8 cellular contexts compared by ENCODE assay signal in genomic region chr17:75031972-75032895, GRCh38. TPM values are rescaled to one million over a fixed set of nuclear protein-coding genes. Genes with fewer than 3 reads are reported as not detected.
A peak's percentile ranks its signal among the peaks of the same experiment; 100 is the strongest.
DNase-seq lines count a peak whose midpoint lies in the region; ATAC-seq, FAIRE-seq and TF ChIP-seq lines count a peak whose summit lies in the region.

No MANE protein-coding gene starts in this region.

- H4K91ac ChIP-seq in H1 (replicated peaks; ENCODE audit: insufficient read length, low read length), result no peak overlapping the region

- no peak overlapping the region for H4K8ac ChIP-seq in H1 (ENCODE audit: extremely low read depth, insufficient read depth, low read length)

- no peak for FAIRE-seq in H1 (lab: Jason Lieb, UNC)

- H3K56ac ChIP-seq in H1 (replicated peaks; ENCODE audit: insufficient read length, low read depth, low read length), result no peak overlapping the region

- H3K27ac Mint-ChIP-seq in activated CD4-positive, alpha-beta memory T cell treated with anti-CD3 and anti-CD28 coated beads for 36 hours, result no peak overlapping the region
- H3K27ac Mint-ChIP-seq in memory B cell, result peak overlapping the region; percentile 58

- no peak for TF ChIP-seq CTCF in H1 (IDR thresholded peaks at IDR 0.05; ENCODE audit: control extremely low read depth in 1 of 3, insufficient read depth in 1 of 3, low read depth in 1 of 3, low read length in 3 of 3)

- H3K79me2 ChIP-seq in H1 (ENCODE audit: control insufficient read depth in 1 of 2, insufficient read depth in 2 of 2, low read length in 2 of 2), result no peaks in the 10 kb centered on the region

- H3K27me3 ChIP-seq in H1 (replicated peaks in 1 of 4; ENCODE audit: control insufficient read depth in 3 of 4, extremely low read depth in 1 of 4, insufficient read depth in 3 of 4, low read length in 3 of 4), result no peaks in the 10 kb centered on the region

- H3K4me1 Mint-ChIP-seq in activated CD4-positive, alpha-beta memory T cell treated with anti-CD3 and anti-CD28 coated beads for 36 hours (ENCODE audit: low read depth), result peaks cover 46% of the 10 kb centered on the region
- H3K4me1 Mint-ChIP-seq in memory B cell, result peaks cover 26% of the 10 kb centered on the region

- no peak overlapping the region for H3K14ac ChIP-seq in H1 (ENCODE audit: insufficient read length)

- no peak overlapping the region for H2BK15ac ChIP-seq in H1 (ENCODE audit: low read length)

- DNase-seq in A172 (ENCODE audit: low spot score) (peak; percentile 93), H4 (ENCODE audit: low spot score) (peak; percentile 93), NCI-H510A treated with DMSO at 0.1 percent for 48 hours (lab: John Stamatoyannopoulos, UW) (peak; percentile 83), H1 (ENCODE audit: low read depth in 1 of 2, low spot score in 2 of 2) (peak in 1 of 2 experiments; percentile 59), memory B cell (ENCODE audit: low spot score in 2 of 2) (peak; percentile 29 to 61), foreskin melanocyte (no peak)
- DNase-seq in activated CD4-positive, alpha-beta memory T cell treated with anti-CD3 and anti-CD28 coated beads for 36 hours, result peak; percentile 77
- peak; percentile 26 for DNase-seq in stimulated activated CD8-positive, alpha-beta memory T cell treated with anti-CD3 and anti-CD28 coated beads, Interleukin-12 subunit alpha, Interleukin-12 subunit beta, amount 100 ng/mL, for 1 hour (ENCODE audit: low read depth)

- peak overlapping the region; percentile 42 to 67 for H3K4me2 ChIP-seq in H1 (ENCODE audit: insufficient read depth in 1 of 2, low read depth in 2 of 2, low read length in 2 of 2)

- no peak for TF ChIP-seq RAD21 in H1 (IDR thresholded peaks at IDR 0.05 in 1 of 2, conservative IDR thresholded peaks at IDR 0.05 in 1 of 2; ENCODE audit: low read depth in 2 of 2, low read length in 2 of 2)

- H3K4me3 Mint-ChIP-seq in activated CD4-positive, alpha-beta memory T cell treated with anti-CD3 and anti-CD28 coated beads for 36 hours, result peak overlapping the region; percentile 69
- peak overlapping the region; percentile 94 for H3K4me3 Mint-ChIP-seq in memory B cell

- POLR2A ChIA-PET in activated CD4-positive, alpha-beta memory T cell treated with anti-CD3 and anti-CD28 coated beads for 36 hours (lab: Charles Lee), result interaction anchor here (1.1 kb wide), 1 partner anchor 20 kb away, joined by 3 read pairs; the partner anchor contains the start of gene MRPL58
- POLR2A ChIA-PET in H1 (lab: Charles Lee; ENCODE audit: partially characterized antibody), result interaction anchor here (0.9 to 2.2 kb wide), 6 partner anchors 9 to 65 kb away, joined by 3 to 11 read pairs (median 4); partner anchors contain the start of gene MRPL58

- H3K18ac ChIP-seq in H1 (ENCODE audit: extremely low read depth, low read length), result no peak overlapping the region

- no peak overlapping the region for H2BK120ac ChIP-seq in H1 (replicated peaks; ENCODE audit: low read depth, low read length)

- H3K23ac ChIP-seq in H1 (ENCODE audit: insufficient read length), result no peak overlapping the region

- H4K20me1 ChIP-seq in H1 (replicated peaks in 1 of 2; ENCODE audit: control insufficient read depth in 1 of 2, insufficient read depth in 2 of 2, low read length in 2 of 2), result no peaks in the 10 kb centered on the region

- no peak overlapping the region for H3K27ac ChIP-seq in H1 (ENCODE audit: low read depth, low read length)

- CTCF ChIA-PET in activated CD4-positive, alpha-beta memory T cell treated with anti-CD3 and anti-CD28 coated beads for 36 hours (lab: Charles Lee), result interaction anchor here (0.6 to 2.3 kb wide), 5 partner anchors 14 to 81 kb away, joined by 3 to 15 read pairs (median 7); partner anchors contain the start of gene MRPL58
- CTCF ChIA-PET in H1 (lab: Charles Lee; ENCODE audit: partially characterized antibody), result interaction anchor here (0.6 to 2.3 kb wide), 12 partner anchors 9 to 393 kb away, joined by 3 to 22 read pairs (median 4); no protein-coding TSS in a partner anchor

- peaks cover 6 to 8% of the 10 kb centered on the region in 2 experiments for H3K9me3 ChIP-seq in H1 (ENCODE audit: insufficient read depth in 2 of 2, low read depth in 1 of 2, low read length in 1 of 2)

- H3K79me1 ChIP-seq in H1 (ENCODE audit: low read depth, low read length), result no peaks in the 10 kb centered on the region

- TF ChIP-seq EP300 in H1 (IDR thresholded peaks at IDR 0.05; ENCODE audit: borderline replicate concordance in 1 of 2, low read depth in 2 of 2, low read length in 2 of 2), result no peak

- H3K4ac ChIP-seq in H1 (replicated peaks; ENCODE audit: insufficient read length, low read depth, low read length), result no peak overlapping the region

- peaks cover 3 to 10% (median 7%) of the 10 kb centered on the region in 4 experiments; a peak in 5 of 7 replicates for H3K4me1 ChIP-seq in H1 (replicated peaks in 1 of 4; ENCODE audit: control insufficient read depth in 3 of 4, insufficient read depth in 4 of 4, low read length in 3 of 4)

- 74% methylated on average over 11 of the region's 15 CpGs; no CpG with 5 or more reads in 1 of the 2 experiments for WGBS in H1 (ENCODE audit: extremely low coverage in 1 of 2, insufficient coverage in 1 of 2, insufficient read length in 1 of 2, insufficient replicate concordance in 2 of 2, low coverage in 1 of 2, low lambda C conversion rate in 2 of 2, missing lambda C conversion rate in 1 of 2), 2 experiments

- peaks cover 4% of the 10 kb centered on the region for H3K27me3 Mint-ChIP-seq in activated CD4-positive, alpha-beta memory T cell treated with anti-CD3 and anti-CD28 coated beads for 36 hours
- H3K27me3 Mint-ChIP-seq in memory B cell, result no peaks in the 10 kb centered on the region

- TF ChIP-seq POLR2A in H1 (IDR thresholded peaks at IDR 0.05; ENCODE audit: control extremely low read depth in 1 of 2, low read depth in 2 of 2, low read length in 2 of 2), result no peak

- ATAC-seq in memory B cell (ENCODE audit: low read depth), result peak; percentile 50

- peak overlapping the region; percentile 50; the same call in 1 of the 2 replicates for H2BK12ac ChIP-seq in H1 (ENCODE audit: low read depth, low read length)

- H3K4me3 ChIP-seq in H1 (ENCODE audit: extremely low read depth in 1 of 4, insufficient read depth in 2 of 4, low read depth in 3 of 4, low read length in 4 of 4), result peak overlapping the region in 3 of 4 experiments; percentile 82 to 98 (median 93); a peak in 6 of 8 replicates

- H3K36me3 ChIP-seq in H1 (ENCODE audit: control insufficient read depth in 2 of 4, insufficient read depth in 4 of 4, low read length in 3 of 4), result no peaks in the 10 kb centered on the region

- no peak overlapping the region; the same call in 1 of the 2 replicates for H2BK5ac ChIP-seq in H1 (ENCODE audit: low read depth, low read length)

- peaks cover 4% of the 10 kb centered on the region for H3K9me3 Mint-ChIP-seq in activated CD4-positive, alpha-beta memory T cell treated with anti-CD3 and anti-CD28 coated beads for 36 hours
- H3K9me3 Mint-ChIP-seq in memory B cell, result peaks cover 3% of the 10 kb centered on the region

- H4K5ac ChIP-seq in H1 (ENCODE audit: insufficient read length, low read depth, low read length), result no peak overlapping the region

- H3K36me3 Mint-ChIP-seq in activated CD4-positive, alpha-beta memory T cell treated with anti-CD3 and anti-CD28 coated beads for 36 hours, result peaks cover 5% of the 10 kb centered on the region
- no peaks in the 10 kb centered on the region for H3K36me3 Mint-ChIP-seq in memory B cell

- H3K23me2 ChIP-seq in H1 (ENCODE audit: low read depth, low read length), result no peaks in the 10 kb centered on the region

- H2BK20ac ChIP-seq in H1 (ENCODE audit: low read length), result no peak overlapping the region

- intact Hi-C loops in activated CD4-positive, alpha-beta memory T cell treated with anti-CD3 and anti-CD28 coated beads for 36 hours (cut with micrococcal nuclease), result loop anchor here (2.0 to 10.0 kb wide), 5 partner anchors 19 to 373 kb away; partner anchors contain the start of genes GGA3, GRB2, MRPL58 and MRPS7

- H2AFZ ChIP-seq in H1 (ENCODE audit: low read length), result peak overlapping the region; percentile 68

- H3K9ac ChIP-seq in H1 (replicated peaks in 1 of 4; ENCODE audit: extremely low read depth in 1 of 4, low read depth in 3 of 4, low read length in 3 of 4), result no peak overlapping the region; a peak in 3 of 7 replicates

- H2AK5ac ChIP-seq in H1 (ENCODE audit: low read depth, low read length), result no peak overlapping the region

RNA-seq across cellular contexts. Expression of gene ATP5PD, which starts 14.5 kb away (rescaled TPM):
- 488 and 584 TPM in 2 replicates for total RNA-seq in A172 (2014; rRNA removed; shearing (Covaris generic))
- 595 and 655 TPM in 2 replicates for total RNA-seq in H4 (2014; rRNA removed; shearing (Covaris generic))
- 100 to 1,000 TPM; 249 to 261 TPM for total RNA-seq in activated CD4-positive, alpha-beta memory T cell treated with anti-CD3 and anti-CD28 coated beads for 36 hours
- 326 and 335 TPM in 2 replicates for total RNA-seq in H1 (2021; fragmentation: NEBNext Ultra II Directional; extraction: Animal tissue kit (Norgen Biotek cat#: 25700))
- 254 and 407 TPM in 2 replicates for polyA plus RNA-seq in H1 (2011; rRNA removed)
- 359 TPM for polyA plus RNA-seq in H1 (2011; cell fraction: cytosol; rRNA removed)
- polyA plus RNA-seq in H1 (2011; cell fraction: nucleus; rRNA removed), result 101 TPM
- polyA plus RNA-seq in H1 (2012, experiment 1 of 2), result 445 to 644 TPM (median 486 TPM) in 4 replicates
- polyA plus RNA-seq in H1 (2012, experiment 2 of 2), result 293 TPM
- 532 TPM for polyA plus RNA-seq in H1 (2013, experiment 1 of 2)
- 533 TPM for polyA plus RNA-seq in H1 (2013, experiment 2 of 2)
- polyA minus RNA-seq in H1 (2011; rRNA and poly(A)+ RNA removed), result 160 and 164 TPM in 2 replicates
- polyA minus RNA-seq in H1 (2011; cell fraction: cytosol; rRNA and poly(A)+ RNA removed), result 92.8 TPM
- 69.1 TPM for polyA minus RNA-seq in H1 (2011; cell fraction: nucleus; rRNA and poly(A)+ RNA removed)

RNA-seq across cellular contexts. Expression of gene KCTD2, which starts 14.8 kb away (rescaled TPM):
- total RNA-seq in A172 (2014; rRNA removed; shearing (Covaris generic)), result 25.6 and 25.7 TPM in 2 replicates
- 14.3 and 16.5 TPM in 2 replicates for total RNA-seq in H4 (2014; rRNA removed; shearing (Covaris generic))
- 10 to 100 TPM; 20.6 to 23.3 TPM for total RNA-seq in activated CD4-positive, alpha-beta memory T cell treated with anti-CD3 and anti-CD28 coated beads for 36 hours
- total RNA-seq in H1 (2021; fragmentation: NEBNext Ultra II Directional; extraction: Animal tissue kit (Norgen Biotek cat#: 25700)), result 33.7 and 34.1 TPM in 2 replicates
- 32.6 and 36.8 TPM in 2 replicates for polyA plus RNA-seq in H1 (2011; rRNA removed)
- polyA plus RNA-seq in H1 (2011; cell fraction: cytosol; rRNA removed), result 34.2 TPM
- 34.2 TPM for polyA plus RNA-seq in H1 (2011; cell fraction: nucleus; rRNA removed)
- polyA plus RNA-seq in H1 (2012, experiment 1 of 2), result 28.4 to 33.2 TPM (median 30.1 TPM) in 4 replicates
- polyA plus RNA-seq in H1 (2012, experiment 2 of 2), result 27.2 TPM
- 19.6 TPM for polyA plus RNA-seq in H1 (2013, experiment 1 of 2)
- 19.1 TPM for polyA plus RNA-seq in H1 (2013, experiment 2 of 2)
- 40.0 and 40.9 TPM in 2 replicates for polyA minus RNA-seq in H1 (2011; rRNA and poly(A)+ RNA removed)
- polyA minus RNA-seq in H1 (2011; cell fraction: cytosol; rRNA and poly(A)+ RNA removed), result 16.6 TPM
- 13.5 TPM for polyA minus RNA-seq in H1 (2011; cell fraction: nucleus; rRNA and poly(A)+ RNA removed)

RNA-seq across cellular contexts. Expression of gene MRPL58, which starts 19.8 kb away (rescaled TPM):
- 135 TPM in 2 replicates for total RNA-seq in A172 (2014; rRNA removed; shearing (Covaris generic))
- 89.4 and 107 TPM in 2 replicates for total RNA-seq in H4 (2014; rRNA removed; shearing (Covaris generic))
- 10 to 100 TPM; 57.7 TPM for total RNA-seq in activated CD4-positive, alpha-beta memory T cell treated with anti-CD3 and anti-CD28 coated beads for 36 hours
- total RNA-seq in H1 (2021; fragmentation: NEBNext Ultra II Directional; extraction: Animal tissue kit (Norgen Biotek cat#: 25700)), result 48.5 and 49.1 TPM in 2 replicates
- polyA plus RNA-seq in H1 (2011; rRNA removed), result 43.2 and 43.6 TPM in 2 replicates
- polyA plus RNA-seq in H1 (2011; cell fraction: cytosol; rRNA removed), result 73.0 TPM
- polyA plus RNA-seq in H1 (2011; cell fraction: nucleus; rRNA removed), result 28.6 TPM
- polyA plus RNA-seq in H1 (2012, experiment 1 of 2), result 34.5 to 60.5 TPM (median 52.3 TPM) in 4 replicates
- polyA plus RNA-seq in H1 (2012, experiment 2 of 2), result 70.9 TPM
- polyA plus RNA-seq in H1 (2013, experiment 1 of 2), result 43.0 TPM
- 40.8 TPM for polyA plus RNA-seq in H1 (2013, experiment 2 of 2)
- 16.1 and 20.3 TPM in 2 replicates for polyA minus RNA-seq in H1 (2011; rRNA and poly(A)+ RNA removed)
- polyA minus RNA-seq in H1 (2011; cell fraction: cytosol; rRNA and poly(A)+ RNA removed), result 14.9 TPM
- 21.0 TPM for polyA minus RNA-seq in H1 (2011; cell fraction: nucleus; rRNA and poly(A)+ RNA removed)

RNA-seq across cellular contexts. Expression of gene CDR2L, which starts 44.8 kb away (rescaled TPM):
- 24.0 and 26.6 TPM in 2 replicates for total RNA-seq in A172 (2014; rRNA removed; shearing (Covaris generic))
- total RNA-seq in H4 (2014; rRNA removed; shearing (Covaris generic)), result 3.3 and 5.8 TPM in 2 replicates
- 1 to 10 TPM; 1.1 to 1.3 TPM for total RNA-seq in activated CD4-positive, alpha-beta memory T cell treated with anti-CD3 and anti-CD28 coated beads for 36 hours
- 38.1 and 40.5 TPM in 2 replicates for total RNA-seq in H1 (2021; fragmentation: NEBNext Ultra II Directional; extraction: Animal tissue kit (Norgen Biotek cat#: 25700))
- polyA plus RNA-seq in H1 (2011; rRNA removed), result 20.4 and 26.8 TPM in 2 replicates
- polyA plus RNA-seq in H1 (2011; cell fraction: cytosol; rRNA removed), result 18.7 TPM
- 23.7 TPM for polyA plus RNA-seq in H1 (2011; cell fraction: nucleus; rRNA removed)
- 20.6 to 28.4 TPM (median 25.9 TPM) in 4 replicates for polyA plus RNA-seq in H1 (2012, experiment 1 of 2)
- 25.8 TPM for polyA plus RNA-seq in H1 (2012, experiment 2 of 2)
- polyA plus RNA-seq in H1 (2013, experiment 1 of 2), result 20.0 TPM
- 19.3 TPM for polyA plus RNA-seq in H1 (2013, experiment 2 of 2)
- 8.6 and 12.3 TPM in 2 replicates for polyA minus RNA-seq in H1 (2011; rRNA and poly(A)+ RNA removed)
- polyA minus RNA-seq in H1 (2011; cell fraction: cytosol; rRNA and poly(A)+ RNA removed), result 16.4 TPM
- polyA minus RNA-seq in H1 (2011; cell fraction: nucleus; rRNA and poly(A)+ RNA removed), result 10.2 TPM

RNA-seq across cellular contexts. Expression of gene SLC16A5, which starts 55.5 kb away (rescaled TPM):
- 0.10 TPM in 1 of 2 replicates, not detected in the other for total RNA-seq in A172 (2014; rRNA removed; shearing (Covaris generic))
- total RNA-seq in H4 (2014; rRNA removed; shearing (Covaris generic)), result not detected in 2 replicates
- 1 to 10 TPM; 6.7 to 7.7 TPM for total RNA-seq in activated CD4-positive, alpha-beta memory T cell treated with anti-CD3 and anti-CD28 coated beads for 36 hours
- 16.6 and 17.1 TPM in 2 replicates for total RNA-seq in H1 (2021; fragmentation: NEBNext Ultra II Directional; extraction: Animal tissue kit (Norgen Biotek cat#: 25700))
- 34.7 and 54.8 TPM in 2 replicates for polyA plus RNA-seq in H1 (2011; rRNA removed)
- 28.9 TPM for polyA plus RNA-seq in H1 (2011; cell fraction: cytosol; rRNA removed)
- 82.9 TPM for polyA plus RNA-seq in H1 (2011; cell fraction: nucleus; rRNA removed)
- polyA plus RNA-seq in H1 (2012, experiment 1 of 2), result 14.3 to 26.5 TPM (median 20.8 TPM) in 4 replicates
- 12.9 TPM for polyA plus RNA-seq in H1 (2012, experiment 2 of 2)
- polyA plus RNA-seq in H1 (2013, experiment 1 of 2), result 22.7 TPM
- 21.6 TPM for polyA plus RNA-seq in H1 (2013, experiment 2 of 2)
- 15.2 and 17.8 TPM in 2 replicates for polyA minus RNA-seq in H1 (2011; rRNA and poly(A)+ RNA removed)
- 11.3 TPM for polyA minus RNA-seq in H1 (2011; cell fraction: cytosol; rRNA and poly(A)+ RNA removed)
- 24.1 TPM for polyA minus RNA-seq in H1 (2011; cell fraction: nucleus; rRNA and poly(A)+ RNA removed)
